ENCODE assay signal across 20 cellular contexts in the genomic region with DNA sequence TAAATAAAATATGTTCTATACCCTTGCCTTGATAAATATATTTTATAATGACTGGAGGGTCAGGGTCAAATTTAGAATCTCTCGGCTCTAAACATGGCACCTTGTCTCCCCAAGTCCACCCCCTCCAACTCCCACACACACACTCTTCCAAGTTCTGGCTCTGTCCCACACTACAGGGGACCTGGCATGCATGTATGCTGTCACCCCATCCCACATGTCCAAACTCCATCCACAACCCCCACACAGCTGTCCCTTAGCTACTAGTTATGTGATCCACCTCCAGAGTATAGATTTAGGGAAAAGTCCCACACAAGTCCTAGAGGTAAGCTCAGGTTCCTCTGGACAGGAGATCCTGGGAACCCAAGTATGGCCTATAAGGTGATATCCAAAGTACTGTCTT.
"Had no signal": no experiment of that assay in that cellular context is flagged by ENCODE, and none has a peak within 500 bp of the region (broad histone marks: within the 10 kb centered on the region; RNA-seq: fewer than 3 reads in every experiment).

No MANE protein-coding gene starts in this region.

- DNase-seq: effector CD4-positive, alpha-beta T cell; endodermal cell; erythroblast; foreskin keratinocyte; kidney; left cardiac atrium; left ventricle myocardium inferior; lower lobe of right lung; midbrain; naive B cell; nephron progenitor cell; ovary; right cardiac atrium; small intestine; stimulated activated CD4-positive, alpha-beta T cell treated with anti-CD3 and anti-CD28 coated beads, Interleukin-12 subunit alpha, Interleukin-12 subunit beta, amount 100 ng/mL, for 4 hours; stimulated activated naive CD4-positive, alpha-beta T cell; stomach; substantia nigra had no signal

- H3K27ac ChIP-seq: coronary artery, foreskin keratinocyte, hepatocyte, left ventricle myocardium inferior, lower lobe of right lung, ovary, stomach had no signal

- ATAC-seq: foreskin keratinocyte, left cardiac atrium, lower lobe of right lung had no signal

- H3K27me3 ChIP-seq: foreskin keratinocyte, hepatocyte, ovary, stomach had no signal

- H3K4me1 ChIP-seq: left ventricle myocardium inferior, lower lobe of right lung had no signal

- H3K4me3 ChIP-seq: coronary artery, hepatocyte, left ventricle myocardium inferior, lower lobe of right lung, ovary, stomach had no signal

- H3K9me3 ChIP-seq: left ventricle myocardium inferior, lower lobe of right lung, ovary, stomach had no signal

- H3K36me3 ChIP-seq: left ventricle myocardium inferior, lower lobe of right lung, ovary, stomach had no signal
